ENCODE assay signal across 7 cellular contexts in genomic region chr1:162056043-162056442, GRCh38. TPM values are rescaled to one million over a fixed set of nuclear protein-coding genes. Genes with fewer than 3 reads are reported as not detected.
DNase-seq lines count a peak whose midpoint lies in the region; ATAC-seq and TF ChIP-seq lines count a peak whose summit lies in the region.

No MANE protein-coding gene starts in this region.

- peak; percentile 93 for TF ChIP-seq CTCF in GM12864 (IDR thresholded peaks at IDR 0.05; ENCODE audit: low read depth, low read length, missing control alignments)

- no peak overlapping the region for H3K4me3 Mint-ChIP-seq in activated CD4-positive, alpha-beta T cell treated with anti-CD3 and anti-CD28 coated beads, Interleukin-2, amount 10 ng/mL, durations not matched to agents 7 days and 5 days

- H3K27me3 Mint-ChIP-seq in activated CD4-positive, alpha-beta T cell treated with anti-CD3 and anti-CD28 coated beads, Interleukin-2, amount 10 ng/mL, durations not matched to agents 7 days and 5 days = peaks cover 5% of the 10 kb centered on the region

- no peak overlapping the region for H3K4me3 ChIP-seq in GM12864 (ENCODE audit: low read depth, low read length)

- DNase-seq in GM12864 (ENCODE audit: low read depth) (no peak), NCI-H524 treated with DMSO at 0.1 percent for 48 hours (lab: John Stamatoyannopoulos, UW) (peak; percentile 24), lung microvascular endothelial cell (ENCODE audit: low read depth in 2 of 2) (peak; percentile 77 to 82), superior temporal gyrus (ENCODE audit: extremely low spot score) (peak; percentile 89)
- DNase-seq in activated CD4-positive, alpha-beta T cell treated with anti-CD3 and anti-CD28 coated beads, Interleukin-2, amount 10 ng/mL, durations not matched to agents 7 days and 5 days = peak; percentile 51
- DNase-seq in effector CD8-positive, alpha-beta T cell (lab: John Stamatoyannopoulos, UW) = peak; percentile 5

- no peak overlapping the region for H3K27ac Mint-ChIP-seq in activated CD4-positive, alpha-beta T cell treated with anti-CD3 and anti-CD28 coated beads, Interleukin-2, amount 10 ng/mL, durations not matched to agents 7 days and 5 days

- CTCF ChIA-PET in activated CD4-positive, alpha-beta T cell treated with anti-CD3 and anti-CD28 coated beads, Interleukin-2, amount 10 ng/mL, durations not matched to agents 7 days and 5 days (lab: Charles Lee) = interaction anchor here (0.6 to 1.3 kb wide), 2 partner anchors 19 to 103 kb away, joined by 3 to 4 read pairs; no protein-coding TSS in a partner anchor

- POLR2A ChIA-PET in activated CD4-positive, alpha-beta T cell treated with anti-CD3 and anti-CD28 coated beads, Interleukin-2, amount 10 ng/mL, durations not matched to agents 7 days and 5 days (lab: Charles Lee) = no interaction called here

- no peaks in the 10 kb centered on the region for H3K9me3 Mint-ChIP-seq in activated CD4-positive, alpha-beta T cell treated with anti-CD3 and anti-CD28 coated beads, Interleukin-2, amount 10 ng/mL, durations not matched to agents 7 days and 5 days

- H3K36me3 Mint-ChIP-seq in activated CD4-positive, alpha-beta T cell treated with anti-CD3 and anti-CD28 coated beads, Interleukin-2, amount 10 ng/mL, durations not matched to agents 7 days and 5 days (ENCODE audit: low read depth) = no peaks in the 10 kb centered on the region

- no peaks in the 10 kb centered on the region for H3K4me1 Mint-ChIP-seq in activated CD4-positive, alpha-beta T cell treated with anti-CD3 and anti-CD28 coated beads, Interleukin-2, amount 10 ng/mL, durations not matched to agents 7 days and 5 days

- peak; percentile 74 for ATAC-seq in HG03159 (IDR thresholded peaks at IDR 0.05; ENCODE audit: unreplicated experiment)

RNA-seq across cellular contexts. Expression of gene NOS1AP, which starts 13.4 kb away (rescaled TPM):
- under 1 TPM in 1 of 2 experiments, not detected in 1; 0.06 TPM for total RNA-seq in activated CD4-positive, alpha-beta T cell treated with anti-CD3 and anti-CD28 coated beads, Interleukin-2, amount 10 ng/mL, durations not matched to agents 7 days and 5 days
- total RNA-seq in lung microvascular endothelial cell = under 0.01 and 0.20 TPM in 2 replicates

RNA-seq across cellular contexts. Expression of gene OLFML2B, which starts 32.4 kb away (rescaled TPM):
- total RNA-seq in activated CD4-positive, alpha-beta T cell treated with anti-CD3 and anti-CD28 coated beads, Interleukin-2, amount 10 ng/mL, durations not matched to agents 7 days and 5 days = not detected
- 0.22 TPM in 1 of 2 replicates, not detected in the other for total RNA-seq in lung microvascular endothelial cell
